Comparison of ENCODE assay signal across 8 cellular contexts in genomic region chr2:239828973-239829275, GRCh38.
DNase-seq lines count a peak whose midpoint lies in the region; ATAC-seq and TF ChIP-seq lines count a peak whose summit lies in the region.
"Not testable (repeated sequence)": the region's sequence is repeated elsewhere in the genome, so short reads cannot be mapped to it uniquely, and the experiment has no call there.

No MANE protein-coding gene starts in this region.

- H3K27ac ChIP-seq in BLaER1, uterus: not testable (repeated sequence)
- peak overlapping the region; percentile 81 to 82 for H3K27ac ChIP-seq in ascending aorta
- H3K27ac ChIP-seq in thoracic aorta: peak overlapping the region; percentile 62 to 82

- peaks cover 27% of the 10 kb centered on the region for H3K4me1 ChIP-seq in BLaER1
- peaks cover 3 to 20% of the 10 kb centered on the region in 2 donors for H3K4me1 ChIP-seq in ascending aorta
- peaks cover 8 to 34% of the 10 kb centered on the region in 2 donors for H3K4me1 ChIP-seq in thoracic aorta (ENCODE audit: control insufficient read depth in 1 of 2, low read depth in 2 of 2)
- H3K4me1 ChIP-seq in uterus: not testable (repeated sequence)

- TF ChIP-seq POLR2A in uterus (IDR thresholded peaks at IDR 0.05): not testable (repeated sequence)

- H3K27me3 ChIP-seq in BLaER1; H7 (ENCODE audit: control insufficient read depth, insufficient read depth, low read length); ascending aorta; thoracic aorta (replicated peaks; ENCODE audit: insufficient read depth); uterus: not testable (repeated sequence)

- DNase-seq in H7 (peak; percentile 36), mucosa of gallbladder (ENCODE audit: low spot score) (peak; percentile 5), posterior vena cava (ENCODE audit: low spot score) (peak; percentile 71), uterus (peak; percentile 4 to 5)
- peak; percentile 3 for DNase-seq in activated CD4-positive, CD25-positive, alpha-beta regulatory T cell treated with anti-CD3 and anti-CD28 coated beads, Interleukin-2, amount 50 U/mL, for 72 hours
- not testable (repeated sequence) for DNase-seq in ascending aorta (ENCODE audit: low spot score in 2 of 2); thoracic aorta (ENCODE audit: low spot score)

- ATAC-seq in thoracic aorta (ENCODE audit: insufficient number of reproducible peaks, low FRiP score, low read depth): not testable (repeated sequence)

- intact Hi-C loops in ascending aorta (cut with DNase I); uterus (cut with DNase I; ENCODE audit: low total_unique reads): not testable (repeated sequence)
- intact Hi-C loops in posterior vena cava (cut with DNase I): loop anchor here in 1 of 2 donors (5.0 kb wide), 1 partner anchor 977 kb away; no protein-coding TSS in a partner anchor

- not testable (repeated sequence) for H3K4me3 ChIP-seq in BLaER1; H7 (ENCODE audit: insufficient read depth, low read depth, low read length); uterus
- H3K4me3 ChIP-seq in ascending aorta (peak overlapping the region in 1 of 2 donors; percentile 5), thoracic aorta (peak overlapping the region; percentile 44)

- not testable (repeated sequence) for H3K36me3 ChIP-seq in BLaER1; H7 (replicated peaks; ENCODE audit: control insufficient read depth, insufficient read depth, low read length); ascending aorta; thoracic aorta; uterus

- not testable (repeated sequence) for H3K9ac ChIP-seq in BLaER1

- H3K4me2 ChIP-seq in BLaER1: peak overlapping the region; percentile 31; the same call in 1 of the 2 replicates

- not testable (repeated sequence) for H4K20me1 ChIP-seq in BLaER1

- TF ChIP-seq CTCF in ascending aorta (IDR thresholded peaks at IDR 0.05); thoracic aorta (IDR thresholded peaks at IDR 0.05); uterus (IDR thresholded peaks at IDR 0.05): not testable (repeated sequence)

- peaks cover 14% of the 10 kb centered on the region for H3K9me3 ChIP-seq in BLaER1
- not testable (repeated sequence) for H3K9me3 ChIP-seq in ascending aorta, thoracic aorta, uterus
